ENCODE assay signal across 8 cellular contexts in the genomic region with DNA sequence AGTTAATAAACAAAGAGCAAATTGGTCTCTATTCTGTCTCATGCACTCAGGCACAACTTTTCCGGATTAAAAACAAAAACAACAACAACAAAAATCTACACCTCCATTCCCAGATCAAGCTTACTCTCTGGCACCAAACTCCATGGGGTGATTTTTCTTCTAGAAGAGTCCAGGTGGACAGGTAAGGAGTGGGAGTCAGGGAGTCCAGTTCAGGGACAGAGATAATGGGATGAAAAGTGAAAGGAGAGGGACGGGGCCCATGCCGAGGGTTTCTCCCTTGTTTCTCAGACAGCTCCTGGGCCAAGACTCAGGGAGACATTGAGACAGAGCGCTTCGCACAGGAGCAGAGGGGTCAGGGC. TPM values are rescaled to one million over a fixed set of nuclear protein-coding genes. Genes with fewer than 3 reads are reported as not detected.
DNase-seq lines count a peak whose midpoint lies in the region; ATAC-seq, FAIRE-seq and TF ChIP-seq lines count a peak whose summit lies in the region.

No MANE protein-coding gene starts in this region.

- intact Hi-C loops in heart right ventricle (cut with DNase I): loop anchor here in 7 of 10 donors (1.0 to 10.0 kb wide), 5 partner anchors 23 to 57 kb away; no protein-coding TSS in a partner anchor

- no peak for DNase-seq in WTC11 (ENCODE audit: low spot score)
- no peak for DNase-seq in heart right ventricle
- DNase-seq in RPMI8226: no peak
- no peak for DNase-seq in urothelium cell line (ENCODE audit: low spot score)
- no peak for DNase-seq in H54 (ENCODE audit: insufficient read length, low spot score)

- H3K27me3 Mint-ChIP-seq in WTC11 (ENCODE audit: low read depth): peaks cover 65% of the 10 kb centered on the region

- peak overlapping the region; percentile 92 for H3K4me3 Mint-ChIP-seq in WTC11

- H3K4me3 ChIP-seq in heart right ventricle (peak overlapping the region in 9 of 10 donors; percentile 53 to 96 (median 84)), skeletal muscle tissue (ENCODE audit: low read length in 3 of 3) (peak overlapping the region; percentile 67 to 83 (median 72))

- no peak for TF ChIP-seq POLR2A in H54 (IDR thresholded peaks at IDR 0.05; ENCODE audit: low read depth, low read length)

- H3K27ac Mint-ChIP-seq in WTC11: no peak overlapping the region

- H3K4me1 Mint-ChIP-seq in WTC11: peaks cover 22% of the 10 kb centered on the region

- WGBS in heart right ventricle, 2 donors: 0 to 8% methylated on average over 5 of the region's 5 CpGs

- POLR2A ChIA-PET in WTC11 (lab: Charles Lee): no interaction called here

- H3K4me1 ChIP-seq in heart right ventricle (peaks cover 0 to 42% (median 29%) of the 10 kb centered on the region in 9 donors), skeletal muscle tissue (ENCODE audit: control insufficient read depth in 3 of 3, insufficient read depth in 3 of 3, low read length in 3 of 3) (peaks cover 15 to 26% (median 20%) of the 10 kb centered on the region in 3 donors)

- TF ChIP-seq CTCF in WTC11 (IDR thresholded peaks at IDR 0.05) (no peak), heart right ventricle (IDR thresholded peaks at IDR 0.05) (no peak)

- H3K9ac ChIP-seq in skeletal muscle tissue (ENCODE audit: low read depth in 1 of 3, low read length in 3 of 3): peak overlapping the region; percentile 73 to 94 (median 82)

- ATAC-seq in GM21528 (IDR thresholded peaks at IDR 0.05; ENCODE audit: low FRiP score, unreplicated experiment) (peak; percentile 15), WTC11 (no peak), heart right ventricle (peak; percentile 11 to 54 (median 45)), GM18498 (IDR thresholded peaks at IDR 0.05; ENCODE audit: unreplicated experiment) (no peak)

- H3K36me3 Mint-ChIP-seq in WTC11: peaks cover 30% of the 10 kb centered on the region

- CTCF ChIA-PET in WTC11 (lab: Charles Lee): no interaction called here

- H3K27me3 ChIP-seq in heart right ventricle (no peaks in the 10 kb centered on the region), skeletal muscle tissue (ENCODE audit: control insufficient read depth in 3 of 3, insufficient read depth in 3 of 3, low read length in 3 of 3) (no peaks in the 10 kb centered on the region)

- H3K27ac ChIP-seq in heart right ventricle (peak overlapping the region; percentile 73 to 98 (median 91)), skeletal muscle tissue (ENCODE audit: low read depth, low read length) (peak overlapping the region; percentile 95)

- H3K36me3 ChIP-seq in heart right ventricle (peaks cover 0 to 36% (median 0%) of the 10 kb centered on the region in 9 donors), skeletal muscle tissue (ENCODE audit: control insufficient read depth in 3 of 3, insufficient read depth in 3 of 3, low read length in 3 of 3) (peaks cover 0 to 16% (median 13%) of the 10 kb centered on the region in 3 donors)

- H3K9me3 Mint-ChIP-seq in WTC11: peaks cover 14% of the 10 kb centered on the region

- no peak for FAIRE-seq in urothelium cell line (lab: Jason Lieb, UNC)
- no peak for FAIRE-seq in H54 (lab: Jason Lieb, UNC)

- H3K9me3 ChIP-seq in heart right ventricle (no peaks in the 10 kb centered on the region), skeletal muscle tissue (ENCODE audit: control insufficient read depth in 3 of 3, low read length in 3 of 3) (no peaks in the 10 kb centered on the region)

TF ChIP-seq in WTC11, 78 proteins besides CTCF, POLR2A, EP300 and RAD21 (continues in another document):
- TF ChIP-seq, protein P1, sequence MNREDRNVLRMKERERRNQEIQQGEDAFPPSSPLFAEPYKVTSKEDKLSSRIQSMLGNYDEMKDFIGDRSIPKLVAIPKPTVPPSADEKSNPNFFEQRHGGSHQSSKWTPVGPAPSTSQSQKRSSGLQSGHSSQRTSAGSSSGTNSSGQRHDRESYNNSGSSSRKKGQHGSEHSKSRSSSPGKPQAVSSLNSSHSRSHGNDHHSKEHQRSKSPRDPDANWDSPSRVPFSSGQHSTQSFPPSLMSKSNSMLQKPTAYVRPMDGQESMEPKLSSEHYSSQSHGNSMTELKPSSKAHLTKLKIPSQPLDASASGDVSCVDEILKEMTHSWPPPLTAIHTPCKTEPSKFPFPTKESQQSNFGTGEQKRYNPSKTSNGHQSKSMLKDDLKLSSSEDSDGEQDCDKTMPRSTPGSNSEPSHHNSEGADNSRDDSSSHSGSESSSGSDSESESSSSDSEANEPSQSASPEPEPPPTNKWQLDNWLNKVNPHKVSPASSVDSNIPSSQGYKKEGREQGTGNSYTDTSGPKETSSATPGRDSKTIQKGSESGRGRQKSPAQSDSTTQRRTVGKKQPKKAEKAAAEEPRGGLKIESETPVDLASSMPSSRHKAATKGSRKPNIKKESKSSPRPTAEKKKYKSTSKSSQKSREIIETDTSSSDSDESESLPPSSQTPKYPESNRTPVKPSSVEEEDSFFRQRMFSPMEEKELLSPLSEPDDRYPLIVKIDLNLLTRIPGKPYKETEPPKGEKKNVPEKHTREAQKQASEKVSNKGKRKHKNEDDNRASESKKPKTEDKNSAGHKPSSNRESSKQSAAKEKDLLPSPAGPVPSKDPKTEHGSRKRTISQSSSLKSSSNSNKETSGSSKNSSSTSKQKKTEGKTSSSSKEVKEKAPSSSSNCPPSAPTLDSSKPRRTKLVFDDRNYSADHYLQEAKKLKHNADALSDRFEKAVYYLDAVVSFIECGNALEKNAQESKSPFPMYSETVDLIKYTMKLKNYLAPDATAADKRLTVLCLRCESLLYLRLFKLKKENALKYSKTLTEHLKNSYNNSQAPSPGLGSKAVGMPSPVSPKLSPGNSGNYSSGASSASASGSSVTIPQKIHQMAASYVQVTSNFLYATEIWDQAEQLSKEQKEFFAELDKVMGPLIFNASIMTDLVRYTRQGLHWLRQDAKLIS (CRISPR knock-in tag; IDR thresholded peaks at IDR 0.05; ENCODE audit: borderline replicate concordance): no peak
- TF ChIP-seq SMAD3 (CRISPR knock-in tag; IDR thresholded peaks at IDR 0.05; ENCODE audit: borderline replicate concordance) (no peak), PRRX2 (CRISPR knock-in tag; IDR thresholded peaks at IDR 0.05) (no peak), ZNF263 (CRISPR knock-in tag; IDR thresholded peaks at IDR 0.05; ENCODE audit: low read depth) (no peak), GRHL2 (CRISPR knock-in tag; IDR thresholded peaks at IDR 0.05; ENCODE audit: insufficient replicate concordance, severe bottlenecking) (no peak), CREB1 (CRISPR knock-in tag; IDR thresholded peaks at IDR 0.05) (no peak), RELA (CRISPR knock-in tag; IDR thresholded peaks at IDR 0.05; ENCODE audit: borderline replicate concordance) (no peak), OVOL2 (CRISPR knock-in tag; IDR thresholded peaks at IDR 0.05; ENCODE audit: borderline replicate concordance) (no peak), HMGA2 (CRISPR knock-in tag; IDR thresholded peaks at IDR 0.05) (no peak)
- TF ChIP-seq, protein P2, sequence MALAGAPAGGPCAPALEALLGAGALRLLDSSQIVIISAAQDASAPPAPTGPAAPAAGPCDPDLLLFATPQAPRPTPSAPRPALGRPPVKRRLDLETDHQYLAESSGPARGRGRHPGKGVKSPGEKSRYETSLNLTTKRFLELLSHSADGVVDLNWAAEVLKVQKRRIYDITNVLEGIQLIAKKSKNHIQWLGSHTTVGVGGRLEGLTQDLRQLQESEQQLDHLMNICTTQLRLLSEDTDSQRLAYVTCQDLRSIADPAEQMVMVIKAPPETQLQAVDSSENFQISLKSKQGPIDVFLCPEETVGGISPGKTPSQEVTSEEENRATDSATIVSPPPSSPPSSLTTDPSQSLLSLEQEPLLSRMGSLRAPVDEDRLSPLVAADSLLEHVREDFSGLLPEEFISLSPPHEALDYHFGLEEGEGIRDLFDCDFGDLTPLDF (CRISPR knock-in tag; IDR thresholded peaks at IDR 0.05): no peak
- TF ChIP-seq, protein P3, sequence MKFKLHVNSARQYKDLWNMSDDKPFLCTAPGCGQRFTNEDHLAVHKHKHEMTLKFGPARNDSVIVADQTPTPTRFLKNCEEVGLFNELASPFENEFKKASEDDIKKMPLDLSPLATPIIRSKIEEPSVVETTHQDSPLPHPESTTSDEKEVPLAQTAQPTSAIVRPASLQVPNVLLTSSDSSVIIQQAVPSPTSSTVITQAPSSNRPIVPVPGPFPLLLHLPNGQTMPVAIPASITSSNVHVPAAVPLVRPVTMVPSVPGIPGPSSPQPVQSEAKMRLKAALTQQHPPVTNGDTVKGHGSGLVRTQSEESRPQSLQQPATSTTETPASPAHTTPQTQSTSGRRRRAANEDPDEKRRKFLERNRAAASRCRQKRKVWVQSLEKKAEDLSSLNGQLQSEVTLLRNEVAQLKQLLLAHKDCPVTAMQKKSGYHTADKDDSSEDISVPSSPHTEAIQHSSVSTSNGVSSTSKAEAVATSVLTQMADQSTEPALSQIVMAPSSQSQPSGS (CRISPR knock-in tag; IDR thresholded peaks at IDR 0.05; ENCODE audit: borderline replicate concordance, low read depth): no peak
- TF ChIP-seq, protein P4, sequence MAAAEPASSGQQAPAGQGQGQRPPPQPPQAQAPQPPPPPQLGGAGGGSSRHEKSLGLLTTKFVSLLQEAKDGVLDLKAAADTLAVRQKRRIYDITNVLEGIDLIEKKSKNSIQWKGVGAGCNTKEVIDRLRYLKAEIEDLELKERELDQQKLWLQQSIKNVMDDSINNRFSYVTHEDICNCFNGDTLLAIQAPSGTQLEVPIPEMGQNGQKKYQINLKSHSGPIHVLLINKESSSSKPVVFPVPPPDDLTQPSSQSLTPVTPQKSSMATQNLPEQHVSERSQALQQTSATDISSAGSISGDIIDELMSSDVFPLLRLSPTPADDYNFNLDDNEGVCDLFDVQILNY (CRISPR knock-in tag; IDR thresholded peaks at IDR 0.05): no peak
- TF ChIP-seq, protein P5, sequence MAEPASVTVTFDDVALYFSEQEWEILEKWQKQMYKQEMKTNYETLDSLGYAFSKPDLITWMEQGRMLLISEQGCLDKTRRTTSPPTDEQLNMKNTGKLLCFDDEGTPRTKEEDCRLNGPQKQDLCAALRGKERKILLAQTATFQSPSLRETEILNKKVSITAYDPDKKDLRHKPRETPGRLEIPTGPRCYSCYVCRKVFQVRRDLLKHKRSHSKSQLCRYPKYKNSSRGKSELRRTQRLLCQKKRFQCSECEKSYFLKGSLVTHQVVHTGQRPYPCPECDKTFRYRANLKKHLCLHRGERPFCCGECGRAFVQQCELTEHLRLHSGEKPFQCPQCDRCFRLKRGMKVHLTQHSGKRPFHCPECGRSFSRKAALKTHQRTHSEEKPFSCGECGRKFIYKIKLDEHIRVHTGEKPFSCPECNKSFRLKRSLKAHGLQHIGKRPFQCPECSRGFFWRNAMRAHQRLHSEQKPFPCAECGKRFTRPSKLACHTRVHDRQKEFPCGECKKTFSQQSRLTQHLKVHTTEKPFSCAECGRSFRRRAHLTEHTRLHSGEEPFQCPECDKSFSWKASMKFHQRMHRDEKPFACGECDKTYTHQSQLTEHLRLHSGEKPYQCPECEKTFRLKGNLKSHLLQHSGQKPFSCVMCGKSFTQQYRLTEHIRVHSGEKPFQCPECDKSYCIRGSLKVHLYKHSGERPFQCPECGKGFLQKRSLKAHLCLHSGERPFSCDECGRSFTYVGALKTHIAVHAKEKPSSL (CRISPR knock-in tag; conservative IDR thresholded peaks at IDR 0.05): no peak

RNA-seq across cellular contexts. Expression of a gene that starts 0.4 kb away (rescaled TPM):
- total RNA-seq in WTC11 (2021) (93.2 to 135 TPM (median 134 TPM) in 3 replicates), heart right ventricle (1,000 to 10,000 TPM in 1 of 10 donors, 100 to 1,000 TPM in 9; 218 to 1,594 (median 276) TPM), skeletal muscle tissue (113 TPM)
- polyA plus RNA-seq in heart right ventricle: 1,000 to 10,000 TPM in 1 of 2 donors, 100 to 1,000 TPM in 1; 450 to 1,261 TPM

Comparison
In these comparisons a context has a peak if more than half of its experiments do, and no peak if none do; other contexts are left out.
1. ATAC-seq: peak in GM21528 (single experiment) and heart right ventricle (8 of 8); none in WTC11 (single experiment) and GM18498 (single experiment).